15 cellular contexts compared by ENCODE assay signal in genomic region chr15:95416576-95416975, GRCh38.
"Had no signal": no experiment of that assay in that cellular context is flagged by ENCODE, and none has a peak within 500 bp of the region (broad histone marks: within the 10 kb centered on the region; RNA-seq: fewer than 3 reads in every experiment).

No MANE protein-coding gene starts in this region.

- H3K4me3 Mint-ChIP-seq: activated naive CD4-positive, alpha-beta T cell treated with anti-CD3 and anti-CD28 coated beads, Interleukin-2, amount 50 U/mL, for 24 hours; activated T-cell treated with anti-CD3 and anti-CD28 coated beads, Interleukin-2, amount 50 U/mL, for 72 hours; naive thymus-derived CD4-positive, alpha-beta T cell; stimulated activated naive B cell treated with anti-CD40 and anti-IgM and Interleukin-4, amounts not matched to agents 10 μg/mL and 1 μg/mL and 100 μg/mL, for 72 hours had no signal

- H3K9ac ChIP-seq: parathyroid adenoma had no signal

- H3K36me3 ChIP-seq: gastroesophageal sphincter, heart right ventricle had no signal

- H2AFZ ChIP-seq: parathyroid adenoma had no signal

- H3K4me1 Mint-ChIP-seq: stimulated activated naive B cell treated with anti-CD40 and anti-IgM and Interleukin-4, amounts not matched to agents 10 μg/mL and 1 μg/mL and 100 μg/mL, for 72 hours had no signal

- ATAC-seq: activated T-cell treated with anti-CD3 and anti-CD28 coated beads, Interleukin-2, amount 50 U/mL, for 72 hours; gastroesophageal sphincter; heart right ventricle; mucosa of descending colon; naive thymus-derived CD4-positive, alpha-beta T cell; sciatic nerve; stimulated activated naive B cell treated with anti-CD40 and anti-IgM and Interleukin-4, amounts not matched to agents 10 μg/mL and 1 μg/mL and 100 μg/mL, for 72 hours had no signal

- H3K36me3 Mint-ChIP-seq: stimulated activated naive B cell treated with anti-CD40 and anti-IgM and Interleukin-4, amounts not matched to agents 10 μg/mL and 1 μg/mL and 100 μg/mL, for 72 hours had no signal

- H3K9me3 ChIP-seq: gastroesophageal sphincter had no signal

- H3K27me3 ChIP-seq: gastroesophageal sphincter, heart right ventricle had no signal

- H3K4me1 ChIP-seq: gastroesophageal sphincter, parathyroid adenoma had no signal

- DNase-seq: activated CD4-positive, alpha-beta T cell treated with anti-CD3 and anti-CD28 coated beads, Interleukin-2, amount 50 U/mL, for 1 hour; activated CD4-positive, CD25-positive, alpha-beta regulatory T cell treated with anti-CD3 and anti-CD28 coated beads, Interleukin-2, amount 50 U/mL, for 72 hours; activated CD8-positive, alpha-beta memory T cell treated with anti-CD3 and anti-CD28 coated beads for 24 hours; activated effector memory CD4-positive, alpha-beta T cell treated with anti-CD3 and anti-CD28 coated beads, Interleukin-2, amount 50 U/mL, for 16 hours; activated T-cell treated with anti-CD3 and anti-CD28 coated beads, Interleukin-2, amount 50 U/mL, for 72 hours; heart right ventricle; kidney glomerular epithelial cell; mesenchymal stem cell; mucosa of descending colon; naive thymus-derived CD4-positive, alpha-beta T cell; stimulated activated naive B cell treated with anti-CD40 and anti-IgM and Interleukin-4, amounts not matched to agents 10 μg/mL and 1 μg/mL and 100 μg/mL, for 72 hours had no signal

- H3K4me3 ChIP-seq: gastroesophageal sphincter, heart right ventricle, mucosa of descending colon had no signal

- H3K27ac Mint-ChIP-seq: activated naive CD4-positive, alpha-beta T cell treated with anti-CD3 and anti-CD28 coated beads, Interleukin-2, amount 50 U/mL, for 24 hours; activated T-cell treated with anti-CD3 and anti-CD28 coated beads, Interleukin-2, amount 50 U/mL, for 72 hours; naive thymus-derived CD4-positive, alpha-beta T cell; stimulated activated naive B cell treated with anti-CD40 and anti-IgM and Interleukin-4, amounts not matched to agents 10 μg/mL and 1 μg/mL and 100 μg/mL, for 72 hours had no signal

- H3K27ac ChIP-seq: parathyroid adenoma had no signal

- H3K79me2 ChIP-seq: parathyroid adenoma had no signal

- H3K27me3 Mint-ChIP-seq: stimulated activated naive B cell treated with anti-CD40 and anti-IgM and Interleukin-4, amounts not matched to agents 10 μg/mL and 1 μg/mL and 100 μg/mL, for 72 hours had no signal
